ENCODE assay signal across 8 cellular contexts in the genomic region with DNA sequence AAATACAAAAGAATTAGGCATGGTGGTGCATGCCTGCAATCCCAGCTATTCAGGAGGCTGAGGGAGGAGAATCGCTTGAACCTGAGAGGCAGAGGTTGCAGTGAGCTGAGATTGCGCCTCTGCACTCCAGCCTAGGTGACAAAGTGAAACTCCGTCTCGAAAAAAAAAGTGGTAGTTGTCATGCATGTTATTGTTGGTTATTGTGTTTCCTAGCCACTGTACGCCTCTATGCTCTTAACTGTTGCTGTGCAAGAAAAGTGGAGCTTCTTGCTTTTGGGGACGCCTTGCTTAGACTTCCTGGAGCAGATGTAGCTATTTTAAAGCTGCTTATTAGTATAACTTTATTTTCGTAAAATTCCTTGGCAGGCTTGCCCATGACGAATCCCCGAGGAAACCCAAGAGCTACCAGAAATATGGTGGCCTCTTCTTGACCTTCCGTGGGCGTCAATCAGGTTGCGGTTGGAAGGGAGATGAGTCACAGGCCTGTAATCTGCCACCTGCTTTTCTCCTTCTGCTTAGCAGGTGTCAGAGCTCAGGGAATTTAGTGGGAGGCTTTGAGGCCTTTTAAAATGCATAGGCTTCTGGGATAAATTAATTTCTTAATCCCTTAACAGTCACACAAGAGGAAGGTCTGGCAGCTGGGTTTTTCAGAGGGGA. TPM values are rescaled to one million over a fixed set of nuclear protein-coding genes. Genes with fewer than 3 reads are reported as not detected.
A peak's percentile ranks its signal among the peaks of the same experiment; 100 is the strongest.
DNase-seq lines count a peak whose midpoint lies in the region; ATAC-seq and TF ChIP-seq lines count a peak whose summit lies in the region.

No MANE protein-coding gene starts in this region.

- H2BK15ac ChIP-seq in mesenchymal stem cell (ENCODE audit: low read depth, poor library complexity, severe bottlenecking): no peak overlapping the region

- H3K4me3 ChIP-seq in body of pancreas (no peak overlapping the region), mesenchymal stem cell (ENCODE audit: insufficient read depth in 1 of 2, low read depth in 1 of 2, low read length in 2 of 2) (no peak overlapping the region)

- intact Hi-C loops in body of pancreas (cut with DNase I): no loop called here

- no peak for TF ChIP-seq POLR2A in body of pancreas (IDR thresholded peaks at IDR 0.05)

- H3K18ac ChIP-seq in mesenchymal stem cell (ENCODE audit: low read depth in 1 of 2, low read length in 2 of 2): no peak overlapping the region

- H3K4me1 ChIP-seq in body of pancreas (no peaks in the 10 kb centered on the region), mesenchymal stem cell (ENCODE audit: control insufficient read depth, insufficient read depth, low read depth, low read length) (peaks cover 6% of the 10 kb centered on the region)

- H3K27me3 Mint-ChIP-seq in T-helper 17 cell: no peaks in the 10 kb centered on the region

- DNase-seq in DMS 273 treated with DMSO at 0.1 percent for 48 hours (lab: John Stamatoyannopoulos, UW) (peak; percentile 91), HS-5 (ENCODE audit: low read depth) (peak; percentile 96), T-helper 17 cell (peak in 2 of 3 donors; percentile 34 to 59), body of pancreas (peak in 1 of 4 donors; percentile 48), mesenchymal stem cell (peak; percentile 89), DMS79 treated with DMSO at 0.1 percent for 48 hours (lab: John Stamatoyannopoulos, UW) (no peak)
- peak; percentile 14 to 74 for DNase-seq in stimulated activated effector memory CD8-positive, alpha-beta T cell treated with anti-CD3 and anti-CD28 coated beads, Interleukin-12 subunit alpha, Interleukin-12 subunit beta, amount 100 ng/mL, for 72 hours (ENCODE audit: low spot score in 2 of 2)

- H2AFZ ChIP-seq in mesenchymal stem cell (ENCODE audit: low read depth, low read length): no peak overlapping the region

- H3K9ac ChIP-seq in mesenchymal stem cell (ENCODE audit: low read length): no peak overlapping the region

- no peak overlapping the region for H2BK120ac ChIP-seq in mesenchymal stem cell (ENCODE audit: low read depth, low read length)

- no peaks in the 10 kb centered on the region for H3K9me3 Mint-ChIP-seq in stimulated activated effector memory CD8-positive, alpha-beta T cell treated with anti-CD3 and anti-CD28 coated beads, Interleukin-12 subunit alpha, Interleukin-12 subunit beta, amount 100 ng/mL, for 72 hours

- TF ChIP-seq CTCF in body of pancreas (IDR thresholded peaks at IDR 0.05): no peak

- H3K9me3 ChIP-seq in T-helper 17 cell (ENCODE audit: control insufficient read depth, low read length, poor library complexity, severe bottlenecking) (no peaks in the 10 kb centered on the region), body of pancreas (no peaks in the 10 kb centered on the region), mesenchymal stem cell (ENCODE audit: control insufficient read depth, low read length) (no peaks in the 10 kb centered on the region)

- H4K91ac ChIP-seq in mesenchymal stem cell (ENCODE audit: low read length): no peak overlapping the region

- H2BK12ac ChIP-seq in mesenchymal stem cell (ENCODE audit: low read length in 2 of 2): no peak overlapping the region

- H2AK5ac ChIP-seq in mesenchymal stem cell (ENCODE audit: low read length, severe bottlenecking): no peak overlapping the region

- peaks cover 25% of the 10 kb centered on the region for H3K4me1 Mint-ChIP-seq in T-helper 17 cell
- H3K4me1 Mint-ChIP-seq in stimulated activated effector memory CD8-positive, alpha-beta T cell treated with anti-CD3 and anti-CD28 coated beads, Interleukin-12 subunit alpha, Interleukin-12 subunit beta, amount 100 ng/mL, for 72 hours: peaks cover 20% of the 10 kb centered on the region

- no peak overlapping the region for H2BK5ac ChIP-seq in mesenchymal stem cell (ENCODE audit: low read depth, low read length, poor library complexity, severe bottlenecking)

- no peaks in the 10 kb centered on the region for H3K79me1 ChIP-seq in mesenchymal stem cell (replicated peaks; ENCODE audit: low read length, poor library complexity, severe bottlenecking)

- H3K4me3 Mint-ChIP-seq in T-helper 17 cell: peak overlapping the region; percentile 73
- peak overlapping the region; percentile 20 for H3K4me3 Mint-ChIP-seq in stimulated activated effector memory CD8-positive, alpha-beta T cell treated with anti-CD3 and anti-CD28 coated beads, Interleukin-12 subunit alpha, Interleukin-12 subunit beta, amount 100 ng/mL, for 72 hours

- H3K27ac ChIP-seq in body of pancreas (no peak overlapping the region), mesenchymal stem cell (ENCODE audit: low read length, poor library complexity, severe bottlenecking) (no peak overlapping the region)

- H3K36me3 Mint-ChIP-seq in T-helper 17 cell (ENCODE audit: low read depth): no peaks in the 10 kb centered on the region
- no peaks in the 10 kb centered on the region for H3K36me3 Mint-ChIP-seq in stimulated activated effector memory CD8-positive, alpha-beta T cell treated with anti-CD3 and anti-CD28 coated beads, Interleukin-12 subunit alpha, Interleukin-12 subunit beta, amount 100 ng/mL, for 72 hours

- H3K4ac ChIP-seq in mesenchymal stem cell (ENCODE audit: low read depth in 1 of 2, low read length in 2 of 2): no peak overlapping the region

- H3K14ac ChIP-seq in mesenchymal stem cell (ENCODE audit: low read length in 2 of 2): no peak overlapping the region

- H3K27me3 ChIP-seq in body of pancreas: no peaks in the 10 kb centered on the region
- H3K27me3 ChIP-seq in mesenchymal stem cell (ENCODE audit: control insufficient read depth in 1 of 2, insufficient read depth in 1 of 2, low read length in 2 of 2): peaks cover 25 to 51% of the 10 kb centered on the region in 2 experiments

- no peak overlapping the region for H4K8ac ChIP-seq in mesenchymal stem cell (ENCODE audit: low read length)

- H3K23ac ChIP-seq in mesenchymal stem cell (ENCODE audit: low read length in 2 of 2): no peak overlapping the region

- H3K4me2 ChIP-seq in mesenchymal stem cell (ENCODE audit: low read length, poor library complexity, severe bottlenecking): peak overlapping the region; percentile 3

- H3K36me3 ChIP-seq in body of pancreas (replicated peaks in 1 of 2; ENCODE audit: insufficient read depth in 1 of 2, low read depth in 2 of 2) (no peaks in the 10 kb centered on the region), mesenchymal stem cell (ENCODE audit: control insufficient read depth in 1 of 2, insufficient read depth in 2 of 2, low read depth in 1 of 2, low read length in 2 of 2) (no peaks in the 10 kb centered on the region)

- ATAC-seq in GM21528 (IDR thresholded peaks at IDR 0.05; ENCODE audit: low FRiP score, unreplicated experiment) (peak; percentile 85), T-helper 17 cell (peak; percentile 81), body of pancreas (peak; percentile 68)
- peak; percentile 87 for ATAC-seq in stimulated activated effector memory CD8-positive, alpha-beta T cell treated with anti-CD3 and anti-CD28 coated beads, Interleukin-12 subunit alpha, Interleukin-12 subunit beta, amount 100 ng/mL, for 72 hours

- H3K27ac Mint-ChIP-seq in T-helper 17 cell: peak overlapping the region; percentile 92
- peak overlapping the region; percentile 73 for H3K27ac Mint-ChIP-seq in stimulated activated effector memory CD8-positive, alpha-beta T cell treated with anti-CD3 and anti-CD28 coated beads, Interleukin-12 subunit alpha, Interleukin-12 subunit beta, amount 100 ng/mL, for 72 hours

- 77 to 84% methylated on average over 12 of the region's 12 CpGs for WGBS in body of pancreas, 2 donors
- 44% methylated on average over 12 of the region's 12 CpGs for WGBS in mesenchymal stem cell

RNA-seq across cellular contexts. Expression of a gene that starts 17.3 kb away (rescaled TPM):
- 1 to 10 TPM in 1 of 2 donors, under 1 TPM in 1; 0.65 to 1.4 TPM for total RNA-seq in T-helper 17 cell
- total RNA-seq in body of pancreas: 1 to 10 TPM in 1 of 2 donors, under 1 TPM in 1; 0.52 to 1.3 TPM
- 0.14 TPM for polyA plus RNA-seq in mesenchymal stem cell (2013, experiment 1 of 2)
- polyA plus RNA-seq in mesenchymal stem cell (2013, experiment 2 of 2): 0.11 TPM

RNA-seq across cellular contexts. Expression of a gene that starts 54.7 kb away (rescaled TPM):
- total RNA-seq in T-helper 17 cell (10 to 100 TPM; 32.1 to 35.2 TPM), body of pancreas (10 to 100 TPM; 23.4 to 27.8 TPM)
- polyA plus RNA-seq in mesenchymal stem cell (2013, experiment 1 of 2): 57.8 TPM
- 59.2 TPM for polyA plus RNA-seq in mesenchymal stem cell (2013, experiment 2 of 2)
